In the genomic region with DNA sequence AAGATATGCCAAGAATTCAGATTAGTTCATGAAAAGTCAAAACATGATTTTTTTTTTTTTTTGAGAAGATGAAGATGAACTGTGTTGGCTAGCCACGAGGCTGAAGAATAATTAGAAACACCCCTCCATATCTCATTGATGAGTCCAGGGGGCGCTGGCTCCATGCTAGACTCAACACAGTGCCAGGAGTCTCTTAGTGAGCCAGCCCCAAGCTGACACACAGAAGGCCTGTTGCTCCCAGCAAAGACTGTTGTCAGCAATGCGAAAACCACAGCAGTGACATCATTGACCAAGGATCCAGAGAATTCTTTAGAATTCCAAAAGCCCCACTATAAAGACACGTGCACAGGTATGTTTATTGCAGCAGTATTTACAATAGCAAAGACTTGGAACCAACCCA, we compare ENCODE assay signal across 17 cellular contexts.
DNase-seq lines count a peak whose midpoint lies in the region; ATAC-seq and TF ChIP-seq lines count a peak whose summit lies in the region.
"Had no signal": no experiment of that assay in that cellular context is flagged by ENCODE, and none has a peak within 500 bp of the region (broad histone marks: within the 10 kb centered on the region; RNA-seq: fewer than 3 reads in every experiment).

No MANE protein-coding gene starts in this region.

- no peaks in the 10 kb centered on the region for H4K20me1 ChIP-seq in GM23338 (replicated peaks; ENCODE audit: insufficient read depth)

- no peak overlapping the region for H3K4me2 ChIP-seq in GM23338

- WGBS in endodermal cell (ENCODE audit: insufficient coverage in 1 of 2, insufficient read length in 1 of 2), 2 experiments: 81 to 83% methylated on average over 2 to 4 of the region's 4 CpGs

- TF ChIP-seq CTCF in GM23338 (conservative IDR thresholded peaks at IDR 0.05; ENCODE audit: low read depth in 2 of 2) (peak; percentile 42 to 61), endodermal cell (conservative IDR thresholded peaks at IDR 0.05) (peak; percentile 67), omental fat pad (IDR thresholded peaks at IDR 0.05) (no peak)

- H3K27me3 Mint-ChIP-seq in GM23338 (ENCODE audit: insufficient read depth, low read depth, poor library complexity) (no peaks in the 10 kb centered on the region), endodermal cell (ENCODE audit: insufficient read depth) (no peaks in the 10 kb centered on the region)

- no peaks in the 10 kb centered on the region for H3K36me3 ChIP-seq in GM23338 (ENCODE audit: insufficient read depth)
- H3K36me3 ChIP-seq in NT2/D1 (ENCODE audit: insufficient read depth, insufficient read length, low read length): no peaks in the 10 kb centered on the region
- no peaks in the 10 kb centered on the region for H3K36me3 ChIP-seq in endodermal cell (ENCODE audit: control insufficient read depth, insufficient read depth, low read length)
- H3K36me3 ChIP-seq: upper lobe of right lung had no signal

- H3K9me3 ChIP-seq in NT2/D1 (ENCODE audit: insufficient read depth, low read length) (no peaks in the 10 kb centered on the region), endodermal cell (ENCODE audit: control insufficient read depth, low read length) (no peaks in the 10 kb centered on the region)
- H3K9me3 ChIP-seq: upper lobe of right lung had no signal

- DNase-seq in A172 (ENCODE audit: low spot score) (peak; percentile 18), GM23338 (ENCODE audit: low spot score) (peak; percentile 60), NT2/D1 (ENCODE audit: low read depth, low spot score) (peak; percentile 25), endodermal cell (peak; percentile 65), HuH-7 (ENCODE audit: low spot score) (no peak), OCI-M2 (lab: John Stamatoyannopoulos, UW; ENCODE audit: unreplicated experiment) (no peak), NCI-H2081 (lab: John Stamatoyannopoulos, UW) (no peak), omental fat pad (ENCODE audit: low spot score) (no peak)
- DNase-seq: activated CD4-positive, alpha-beta memory T cell treated with anti-CD3 and anti-CD28 coated beads, Interleukin-2, amount 10 ng/mL, durations not matched to agents 7 days and 5 days; activated gamma-delta T cell; caudate nucleus; erythroblast; midbrain; NCI-H1436 treated with DMSO at 0.1 percent for 48 hours; posterior cingulate gyrus; upper lobe of right lung had no signal

- peaks cover 2% of the 10 kb centered on the region; the same call in 1 of the 3 replicates for H3K4me1 Mint-ChIP-seq in GM23338
- H3K4me1 Mint-ChIP-seq in endodermal cell: peaks cover 9% of the 10 kb centered on the region
- H3K4me1 Mint-ChIP-seq: activated CD4-positive, alpha-beta memory T cell treated with anti-CD3 and anti-CD28 coated beads, Interleukin-2, amount 10 ng/mL, durations not matched to agents 7 days and 5 days had no signal

- H3K4me3 ChIP-seq in GM23338 (no peak overlapping the region), NT2/D1 (ENCODE audit: insufficient read length, low read depth) (no peak overlapping the region), endodermal cell (ENCODE audit: low read length) (no peak overlapping the region)
- H3K4me3 ChIP-seq: upper lobe of right lung had no signal

- H3K9me2 ChIP-seq in GM23338 (ENCODE audit: insufficient read depth): no peaks in the 10 kb centered on the region

- no peak overlapping the region for H3K27ac Mint-ChIP-seq in GM23338
- H3K27ac Mint-ChIP-seq in endodermal cell: peak overlapping the region; percentile 39
- H3K27ac Mint-ChIP-seq: activated CD4-positive, alpha-beta memory T cell treated with anti-CD3 and anti-CD28 coated beads, Interleukin-2, amount 10 ng/mL, durations not matched to agents 7 days and 5 days; T-helper 2 cell treated with Interferon-gamma antibody and Interleukin-4, amounts not matched to agents 5 μg/mL and 100 μg/mL, for 36 hours had no signal

- H3K9ac ChIP-seq in NT2/D1 (ENCODE audit: insufficient read length, low read depth): no peak overlapping the region
- no peak overlapping the region for H3K9ac ChIP-seq in endodermal cell (ENCODE audit: extremely low read depth, low read length, poor library complexity, severe bottlenecking)

- H3K4me1 ChIP-seq in GM23338 (ENCODE audit: insufficient read depth) (no peaks in the 10 kb centered on the region), NT2/D1 (ENCODE audit: insufficient read depth, insufficient read length) (no peaks in the 10 kb centered on the region), endodermal cell (ENCODE audit: control insufficient read depth, insufficient read depth, low read length) (no peaks in the 10 kb centered on the region)
- H3K4me1 ChIP-seq: upper lobe of right lung had no signal

- H3K27ac ChIP-seq in GM23338 (ENCODE audit: low read depth): no peak overlapping the region
- H3K27ac ChIP-seq in endodermal cell (ENCODE audit: low read depth, low read length): no peak overlapping the region
- H3K27ac ChIP-seq: upper lobe of right lung had no signal

- no peak overlapping the region for H2AFZ ChIP-seq in GM23338

- H3K4me3 Mint-ChIP-seq in GM23338 (no peak overlapping the region), endodermal cell (no peak overlapping the region)
- H3K4me3 Mint-ChIP-seq: activated CD4-positive, alpha-beta memory T cell treated with anti-CD3 and anti-CD28 coated beads, Interleukin-2, amount 10 ng/mL, durations not matched to agents 7 days and 5 days; T-helper 2 cell treated with Interferon-gamma antibody and Interleukin-4, amounts not matched to agents 5 μg/mL and 100 μg/mL, for 36 hours had no signal

- no peaks in the 10 kb centered on the region for H3F3A ChIP-seq in GM23338 (replicated peaks; ENCODE audit: low read depth)

- ATAC-seq in GM23338 (peak; percentile 72), omental fat pad (ENCODE audit: low FRiP score) (no peak)
- ATAC-seq: upper lobe of right lung had no signal

- H3K79me2 ChIP-seq in GM23338 (replicated peaks; ENCODE audit: insufficient read depth): no peaks in the 10 kb centered on the region

- no peaks in the 10 kb centered on the region for H3K27me3 ChIP-seq in GM23338 (ENCODE audit: insufficient read depth)
- no peaks in the 10 kb centered on the region for H3K27me3 ChIP-seq in NT2/D1 (ENCODE audit: insufficient read depth, insufficient read length)
- no peaks in the 10 kb centered on the region for H3K27me3 ChIP-seq in endodermal cell (ENCODE audit: control insufficient read depth, insufficient read depth, low read length, poor library complexity, severe bottlenecking)
- H3K27me3 ChIP-seq: upper lobe of right lung had no signal

- H3K9me3 Mint-ChIP-seq in GM23338 (no peaks in the 10 kb centered on the region), endodermal cell (no peaks in the 10 kb centered on the region)
- H3K9me3 Mint-ChIP-seq: activated CD4-positive, alpha-beta memory T cell treated with anti-CD3 and anti-CD28 coated beads, Interleukin-2, amount 10 ng/mL, durations not matched to agents 7 days and 5 days; T-helper 2 cell treated with Interferon-gamma antibody and Interleukin-4, amounts not matched to agents 5 μg/mL and 100 μg/mL, for 36 hours had no signal

- H3K36me3 Mint-ChIP-seq in GM23338 (ENCODE audit: low read depth) (no peaks in the 10 kb centered on the region), endodermal cell (ENCODE audit: low read depth) (no peaks in the 10 kb centered on the region)

TF ChIP-seq in GM23338, 12 proteins besides CTCF, POLR2A, EP300 and RAD21 (continues in another document):
- TF ChIP-seq ZNF114 (CRISPR knock-in tag; IDR thresholded peaks at IDR 0.05): no peak

Comparison
In these comparisons a context has a peak if more than half of its experiments do, and no peak if none do; other contexts are left out.
1. DNase-seq: peak in A172 (single experiment), GM23338 (single experiment), NT2/D1 (single experiment) and endodermal cell (single experiment); none in HuH-7 (single experiment), OCI-M2 (single experiment), NCI-H2081 (0 of 2) and omental fat pad (single experiment).
2. CTCF ChIP-seq: peak in GM23338 (2 of 2) and endodermal cell (single experiment); none in omental fat pad (0 of 3).